In genomic region chr3:134368751-134369105, GRCh38 we compare ENCODE assay signal across 16 cellular contexts. TPM values are rescaled to one million over a fixed set of nuclear protein-coding genes. Genes with fewer than 3 reads are reported as not detected.
DNase-seq lines count a peak whose midpoint lies in the region; ATAC-seq and TF ChIP-seq lines count a peak whose summit lies in the region.
"Had no signal": no experiment of that assay in that cellular context is flagged by ENCODE, and none has a peak within 500 bp of the region (broad histone marks: within the 10 kb centered on the region; RNA-seq: fewer than 3 reads in every experiment).

No MANE protein-coding gene starts in this region.

- H4K20me1 ChIP-seq in mammary epithelial cell (ENCODE audit: insufficient read depth, low read length) (no peaks in the 10 kb centered on the region), osteoblast (ENCODE audit: insufficient read depth, low read length) (peaks cover 80% of the 10 kb centered on the region)

- 96% methylated on average over 4 of the region's 4 CpGs for WGBS in mammary epithelial cell (ENCODE audit: low coverage, missing lambda C conversion rate)
- WGBS in esophagus, 2 donors: 84 to 90% methylated on average over 4 of the region's 4 CpGs
- WGBS in upper lobe of left lung, 2 donors: 78 to 83% methylated on average over 1 to 4 of the region's 4 CpGs

- in situ Hi-C loops in mammary epithelial cell (cut with MboI; ENCODE audit: low sequenced_read_pairs in 2 of 2): loop anchor here in 1 of 2 donors (10.0 kb wide), 1 partner anchor 106 kb away; no protein-coding TSS in a partner anchor

- H3K36me3 Mint-ChIP-seq in MCF 10A (ENCODE audit: insufficient read depth, unreplicated experiment): peaks cover 98% of the 10 kb centered on the region
- H3K36me3 Mint-ChIP-seq: IgD-negative memory B cell had no signal

- DNase-seq in MCF 10A (ENCODE audit: unreplicated experiment) (no peak), mammary epithelial cell (no peak), osteoblast (ENCODE audit: insufficient read length, low spot score, missing footprints) (peak; percentile 42), upper lobe of left lung (peak in 1 of 2 donors; percentile 14), hepatic stellate cell (ENCODE audit: low spot score) (no peak), NOMO-1 treated with DMSO at 0.1 percent for 48 hours (lab: John Stamatoyannopoulos, UW; ENCODE audit: unreplicated experiment) (no peak), Ammon's horn (ENCODE audit: low spot score) (no peak)
- DNase-seq: activated B cell treated with CpG ODN at 0.5 μM for 24 hours; activated T-cell treated with anti-CD3 and anti-CD28 coated beads, Interleukin-2, amount 50 U/mL, for 4 hours; H7; NCI-H748 treated with DMSO at 0.1 percent for 48 hours; stimulated activated CD4-positive, alpha-beta T cell treated with anti-CD3 and anti-CD28 coated beads, Interleukin-4, amount 100 ng/mL, for 4 hours; stimulated activated naive CD8-positive, alpha-beta T cell treated with anti-CD3 and anti-CD28 coated beads, Interleukin-15, amount 100 ng/mL, for 72 hours had no signal

- H2AFZ ChIP-seq in mammary epithelial cell (ENCODE audit: low read depth, low read length) (no peak overlapping the region), osteoblast (ENCODE audit: low read length) (no peak overlapping the region)

- no peak for ATAC-seq in upper lobe of left lung (ENCODE audit: low FRiP score in 2 of 2)
- ATAC-seq: activated T-cell treated with anti-CD3 and anti-CD28 coated beads, Interleukin-2, amount 50 U/mL, for 4 hours; GM12878; stimulated activated naive CD8-positive, alpha-beta T cell treated with anti-CD3 and anti-CD28 coated beads, Interleukin-15, amount 100 ng/mL, for 72 hours had no signal

- no peak for TF ChIP-seq POLR2A in upper lobe of left lung (IDR thresholded peaks at IDR 0.05)

- no peak for TF ChIP-seq EP300 in upper lobe of left lung (IDR thresholded peaks at IDR 0.05)

- peak overlapping the region; percentile 75 for H3K27ac Mint-ChIP-seq in MCF 10A (ENCODE audit: low read depth, unreplicated experiment)
- H3K27ac Mint-ChIP-seq: activated B cell treated with CpG ODN at 0.5 μM for 24 hours, IgD-negative memory B cell had no signal

- BruUV-seq in MCF 10A (replicated peaks; lab: Mats Ljungman, UMichigan): no TSS peak
- no TSS peak for BruUV-seq in mammary epithelial cell (replicated peaks; lab: Mats Ljungman, UMichigan)

- dilution Hi-C loops in mammary epithelial cell (cut with HindIII; ENCODE audit: low sequenced_read_pairs): no loop called here

- H3K27me3 Mint-ChIP-seq in MCF 10A (ENCODE audit: insufficient read depth, unreplicated experiment): no peaks in the 10 kb centered on the region

- H3K9me3 Mint-ChIP-seq in MCF 10A (ENCODE audit: unreplicated experiment): no peaks in the 10 kb centered on the region
- H3K9me3 Mint-ChIP-seq: activated B cell treated with CpG ODN at 0.5 μM for 24 hours; activated T-cell treated with anti-CD3 and anti-CD28 coated beads, Interleukin-2, amount 50 U/mL, for 4 hours; IgD-negative memory B cell; stimulated activated naive CD8-positive, alpha-beta T cell treated with anti-CD3 and anti-CD28 coated beads, Interleukin-15, amount 100 ng/mL, for 72 hours had no signal

- H3K79me2 ChIP-seq in mammary epithelial cell (ENCODE audit: insufficient read depth, low read length): peaks cover 78% of the 10 kb centered on the region
- peaks cover 84% of the 10 kb centered on the region for H3K79me2 ChIP-seq in osteoblast (ENCODE audit: insufficient read depth, low read length)

- no peak overlapping the region for H3K4me3 ChIP-seq in mammary epithelial cell (replicated peaks in 1 of 3; ENCODE audit: insufficient read depth in 1 of 3, low read depth in 2 of 3, low read length in 3 of 3)
- H3K4me3 ChIP-seq in esophagus (ENCODE audit: low read depth in 1 of 2, low read length in 2 of 2): no peak overlapping the region
- H3K4me3 ChIP-seq in osteoblast (ENCODE audit: insufficient read depth, low read length): peak overlapping the region; percentile 98
- no peak overlapping the region for H3K4me3 ChIP-seq in upper lobe of left lung
- H3K4me3 ChIP-seq: GM12878 had no signal

- H3K36me3 ChIP-seq in mammary epithelial cell (ENCODE audit: insufficient read depth, low read length) (peaks cover 46% of the 10 kb centered on the region), esophagus (ENCODE audit: control insufficient read depth in 2 of 2, insufficient read depth in 2 of 2, low read length in 1 of 2) (peaks cover 26 to 58% of the 10 kb centered on the region in 2 donors), osteoblast (ENCODE audit: insufficient read depth, low read length) (peaks cover 92% of the 10 kb centered on the region), upper lobe of left lung (peaks cover 35 to 66% (median 57%) of the 10 kb centered on the region in 4 donors)

- CTCF ChIA-PET in MCF 10A (lab: Yijun Ruan, JAX): interaction anchor here (0.6 to 30.1 kb wide), 3 partner anchors 8 to 111 kb away, joined by 3 to 449 read pairs (median 3); partner anchors contain the start of genes ANAPC13 and CEP63
- CTCF ChIA-PET in mammary epithelial cell (lab: Charles Lee; ENCODE audit: low non-redundant PET): no interaction called here

- H3K4me2 ChIP-seq in mammary epithelial cell (ENCODE audit: insufficient read depth, low read depth, low read length) (no peak overlapping the region), osteoblast (ENCODE audit: insufficient read depth, low read length) (peak overlapping the region; percentile 97)

- H3K27ac ChIP-seq in mammary epithelial cell (ENCODE audit: insufficient read depth, low read depth, low read length) (no peak overlapping the region), esophagus (ENCODE audit: low read depth in 2 of 2, low read length in 1 of 2) (peak overlapping the region; percentile 2 to 34), osteoblast (ENCODE audit: low read depth, low read length) (peak overlapping the region; percentile 99), upper lobe of left lung (peak overlapping the region; percentile 97 to 100 (median 98))

- POLR2A ChIA-PET in MCF 10A (lab: Yijun Ruan, JAX): interaction anchor here (0.7 to 7.0 kb wide), 3 partner anchors 16 to 77 kb away, joined by 3 to 95 read pairs (median 6); no protein-coding TSS in a partner anchor

- TF ChIP-seq CTCF in MCF 10A (IDR thresholded peaks at IDR 0.05; ENCODE audit: unreplicated experiment) (no peak), mammary epithelial cell (conservative IDR thresholded peaks at IDR 0.05 in 1 of 2, IDR thresholded peaks at IDR 0.05 in 1 of 2; ENCODE audit: extremely low read depth in 1 of 2, insufficient read depth in 1 of 2, low read depth in 1 of 2, low read length in 2 of 2) (no peak), osteoblast (IDR thresholded peaks at IDR 0.05; ENCODE audit: extremely low read depth, low read depth, low read length) (no peak), upper lobe of left lung (IDR thresholded peaks at IDR 0.05) (no peak)

- no peak overlapping the region for H3K4me3 Mint-ChIP-seq in MCF 10A (ENCODE audit: unreplicated experiment)
- H3K4me3 Mint-ChIP-seq: activated B cell treated with CpG ODN at 0.5 μM for 24 hours; activated T-cell treated with anti-CD3 and anti-CD28 coated beads, Interleukin-2, amount 50 U/mL, for 4 hours; IgD-negative memory B cell; stimulated activated naive CD8-positive, alpha-beta T cell treated with anti-CD3 and anti-CD28 coated beads, Interleukin-15, amount 100 ng/mL, for 72 hours had no signal

- peaks cover 43% of the 10 kb centered on the region for H3K4me1 Mint-ChIP-seq in MCF 10A (ENCODE audit: insufficient read depth, unreplicated experiment)

- no peak overlapping the region for H3K9ac ChIP-seq in mammary epithelial cell (ENCODE audit: insufficient read depth, low read length)

- intact Hi-C loops in MCF 10A (cut with micrococcal nuclease) (no loop called here), mammary epithelial cell (cut with micrococcal nuclease) (no loop called here)

- H3K9me3 ChIP-seq in mammary epithelial cell (replicated peaks; ENCODE audit: insufficient read depth, low read length) (no peaks in the 10 kb centered on the region), esophagus (ENCODE audit: control insufficient read depth in 2 of 2, insufficient read depth in 1 of 2, low read depth in 1 of 2, low read length in 1 of 2) (no peaks in the 10 kb centered on the region), osteoblast (ENCODE audit: low read depth, low read length) (no peaks in the 10 kb centered on the region), upper lobe of left lung (no peaks in the 10 kb centered on the region)

- H3K27me3 ChIP-seq in mammary epithelial cell (ENCODE audit: insufficient read depth, low read length) (no peaks in the 10 kb centered on the region), esophagus (ENCODE audit: control insufficient read depth in 1 of 2, insufficient read depth in 2 of 2, low read length in 2 of 2) (no peaks in the 10 kb centered on the region), osteoblast (ENCODE audit: insufficient read depth, low read length) (no peaks in the 10 kb centered on the region), upper lobe of left lung (no peaks in the 10 kb centered on the region)

- H3K4me1 ChIP-seq in mammary epithelial cell (ENCODE audit: insufficient read depth, low read length) (peaks cover 83% of the 10 kb centered on the region), esophagus (ENCODE audit: control insufficient read depth in 2 of 2, insufficient read depth in 2 of 2, low read length in 1 of 2) (peaks cover 16 to 33% of the 10 kb centered on the region in 2 donors), osteoblast (ENCODE audit: insufficient read depth, low read length) (peaks cover 84% of the 10 kb centered on the region), upper lobe of left lung (peaks cover 84 to 89% (median 87%) of the 10 kb centered on the region in 4 donors)

RNA-seq across cellular contexts. Expression of gene AMOTL2, which starts 5.5 kb away (rescaled TPM):
- 92.6 and 137 TPM in 2 replicates for total RNA-seq in MCF 10A (2022)
- total RNA-seq in mammary epithelial cell: 100 to 1,000 TPM; 116 to 144 TPM
- polyA plus RNA-seq in mammary epithelial cell: 47.5 TPM
- 86.1 TPM for polyA minus RNA-seq in mammary epithelial cell
- polyA plus RNA-seq in esophagus: 10 to 100 TPM; 21.2 to 23.2 TPM
- 205 and 300 TPM in 2 replicates for total RNA-seq in osteoblast
- 100 to 1,000 TPM in 5 of 6 donors, 10 to 100 TPM in 1; 73.3 to 179 (median 132) TPM for total RNA-seq in upper lobe of left lung
- total RNA-seq: activated B cell treated with CpG ODN at 0.5 μM for 24 hours had no signal
- polyA plus RNA-seq: IgD-negative memory B cell had no signal
